ENCODE assay signal across 15 cellular contexts in genomic region chr11:291281-292210, GRCh38. TPM values are rescaled to one million over a fixed set of nuclear protein-coding genes. Genes with fewer than 3 reads are reported as not detected.
DNase-seq lines count a peak whose midpoint lies in the region; ATAC-seq, FAIRE-seq and TF ChIP-seq lines count a peak whose summit lies in the region.
"Had no signal": no experiment of that assay in that cellular context is flagged by ENCODE, and none has a peak within 500 bp of the region (broad histone marks: within the 10 kb centered on the region; RNA-seq: fewer than 3 reads in every experiment).

No MANE protein-coding gene starts in this region.

- H3K27ac ChIP-seq in lower lobe of right lung (no peak overlapping the region), upper lobe of right lung (no peak overlapping the region), uterus (no peak overlapping the region)

- peaks cover 38% of the 10 kb centered on the region for H3K4me1 Mint-ChIP-seq in activated naive CD4-positive, alpha-beta T cell treated with anti-CD3 and anti-CD28 coated beads, Interleukin-2, amount 10 ng/mL, durations not matched to agents 7 days and 5 days

- H3K4me3 ChIP-seq in lower lobe of right lung (no peak overlapping the region), upper lobe of right lung (no peak overlapping the region), uterus (no peak overlapping the region)

- H3K36me3 ChIP-seq in lower lobe of right lung (peaks cover 22% of the 10 kb centered on the region), upper lobe of right lung (peaks cover 4% of the 10 kb centered on the region), uterus (no peaks in the 10 kb centered on the region)

- peak overlapping the region; percentile 76 for H3K4me3 Mint-ChIP-seq in activated naive CD4-positive, alpha-beta T cell treated with anti-CD3 and anti-CD28 coated beads, Interleukin-2, amount 10 ng/mL, durations not matched to agents 7 days and 5 days

- TF ChIP-seq POLR2A in uterus (IDR thresholded peaks at IDR 0.05), result no peak

- intact Hi-C loops in lower lobe of right lung (cut with DNase I) (no loop called here), upper lobe of right lung (cut with DNase I) (no loop called here), uterus (cut with DNase I; ENCODE audit: low total_unique reads) (loop anchor here (5.0 kb wide), 1 partner anchor 76 kb away; the partner anchor contains the start of gene B4GALNT4)

- H3K27me3 ChIP-seq in lower lobe of right lung (ENCODE audit: low read depth), result no peaks in the 10 kb centered on the region
- H3K27me3 ChIP-seq in upper lobe of right lung, result no peaks in the 10 kb centered on the region
- H3K27me3 ChIP-seq in uterus, result no peaks in the 10 kb centered on the region

- H3K9me3 ChIP-seq in lower lobe of right lung (no peaks in the 10 kb centered on the region), upper lobe of right lung (no peaks in the 10 kb centered on the region), uterus (no peaks in the 10 kb centered on the region)

- ATAC-seq in lower lobe of right lung (no peak), upper lobe of right lung (no peak), GM21529 (IDR thresholded peaks at IDR 0.05; ENCODE audit: unreplicated experiment) (no peak)

- no peak for FAIRE-seq in GM19239 (lab: Jason Lieb, UNC)
- FAIRE-seq: keratinocyte had no signal

- CTCF ChIA-PET in activated naive CD4-positive, alpha-beta T cell treated with anti-CD3 and anti-CD28 coated beads, Interleukin-2, amount 10 ng/mL, durations not matched to agents 7 days and 5 days (lab: Charles Lee), result interaction anchor here (1.8 kb wide), 1 partner anchor 41 kb away, joined by 9 read pairs; no protein-coding TSS in a partner anchor

- peak overlapping the region; percentile 68 for H3K27ac Mint-ChIP-seq in activated naive CD4-positive, alpha-beta T cell treated with anti-CD3 and anti-CD28 coated beads, Interleukin-2, amount 10 ng/mL, durations not matched to agents 7 days and 5 days

- TF ChIP-seq CTCF in lower lobe of right lung (IDR thresholded peaks at IDR 0.05) (no peak), upper lobe of right lung (IDR thresholded peaks at IDR 0.05) (no peak), uterus (IDR thresholded peaks at IDR 0.05) (no peak)

- peaks cover 18% of the 10 kb centered on the region for H3K27me3 Mint-ChIP-seq in activated naive CD4-positive, alpha-beta T cell treated with anti-CD3 and anti-CD28 coated beads, Interleukin-2, amount 10 ng/mL, durations not matched to agents 7 days and 5 days

- DNase-seq in activated naive CD4-positive, alpha-beta T cell treated with anti-CD3 and anti-CD28 coated beads, Interleukin-2, amount 10 ng/mL, durations not matched to agents 7 days and 5 days, result peak; percentile 20
- no peak for DNase-seq in activated naive CD4-positive, alpha-beta T cell (lab: John Stamatoyannopoulos, UW)
- DNase-seq in activated naive CD4-positive, alpha-beta T cell treated with anti-CD3 and anti-CD28 coated beads, Interleukin-2, amount 50 U/mL, for 16 hours, result peak; percentile 14
- DNase-seq in lower lobe of right lung (peak; percentile 41), upper lobe of right lung (peak; percentile 63), uterus (no peak), GM19239 (ENCODE audit: insufficient read length, low spot score) (no peak)
- DNase-seq: cerebellar nuclear complex; NCI-H1694; NCI-H82; stimulated activated CD4-positive, alpha-beta T cell treated with anti-CD3 and anti-CD28 coated beads, Interleukin-4, amount 100 ng/mL, for 24 hours; substantia nigra had no signal

- H3K4me1 ChIP-seq in lower lobe of right lung (peaks cover 21% of the 10 kb centered on the region), upper lobe of right lung (peaks cover 18% of the 10 kb centered on the region), uterus (peaks cover 0 to 6% of the 10 kb centered on the region in 2 donors)

- H3K36me3 Mint-ChIP-seq in activated naive CD4-positive, alpha-beta T cell treated with anti-CD3 and anti-CD28 coated beads, Interleukin-2, amount 10 ng/mL, durations not matched to agents 7 days and 5 days, result peaks cover 27% of the 10 kb centered on the region

- no peaks in the 10 kb centered on the region for H3K9me3 Mint-ChIP-seq in activated naive CD4-positive, alpha-beta T cell treated with anti-CD3 and anti-CD28 coated beads, Interleukin-2, amount 10 ng/mL, durations not matched to agents 7 days and 5 days

RNA-seq across cellular contexts. Expression of gene PGGHG, which starts 2.6 kb away (rescaled TPM):
- total RNA-seq in lower lobe of right lung, result 163 TPM
- total RNA-seq in upper lobe of right lung, result 105 TPM
- total RNA-seq in uterus, result 10 to 100 TPM in 3 of 4 donors, 1 to 10 TPM in 1; 7.9 to 29.1 (median 14.2) TPM

RNA-seq across cellular contexts. Expression of gene IFITM5, which starts 7.8 kb away (rescaled TPM):
- total RNA-seq in lower lobe of right lung (not detected), upper lobe of right lung (not detected), uterus (not detected)
- total RNA-seq: osteocyte had no signal

RNA-seq across cellular contexts. Expression of gene NLRP6, which starts 13.3 kb away (rescaled TPM):
- total RNA-seq in lower lobe of right lung, result 1.3 TPM
- 1.7 TPM for total RNA-seq in upper lobe of right lung
- total RNA-seq in uterus, result under 1 TPM in 2 of 4 donors, not detected in 2; 0.30 to 0.51 TPM
- total RNA-seq: osteocyte had no signal

RNA-seq across cellular contexts. Expression of gene IFITM2, which starts 16.1 kb away (rescaled TPM):
- total RNA-seq in lower lobe of right lung (607 TPM), upper lobe of right lung (521 TPM), uterus (100 to 1,000 TPM in 3 of 4 donors, 10 to 100 TPM in 1; 27.8 to 926 (median 269) TPM)

RNA-seq across cellular contexts. Expression of gene IFITM1, which starts 22.3 kb away (rescaled TPM):
- 128 TPM for total RNA-seq in lower lobe of right lung
- 128 TPM for total RNA-seq in upper lobe of right lung
- total RNA-seq in uterus, result 100 to 1,000 TPM in 2 of 4 donors, 10 to 100 TPM in 2; 13.4 to 672 (median 239) TPM

Comparison
In these comparisons a context has a peak if more than half of its experiments do, and no peak if none do; other contexts are left out.
1. DNase-seq: peak in activated naive CD4-positive, alpha-beta T cell treated with anti-CD3 and anti-CD28 coated beads, Interleukin-2, amount 10 ng/mL, durations not matched to agents 7 days and 5 days (single experiment), activated naive CD4-positive, alpha-beta T cell treated with anti-CD3 and anti-CD28 coated beads, Interleukin-2, amount 50 U/mL, for 16 hours (single experiment), lower lobe of right lung (single experiment) and upper lobe of right lung (single experiment); none in activated naive CD4-positive, alpha-beta T cell (0 of 4), uterus (0 of 2) and GM19239 (single experiment).